Comparison of ENCODE assay signal across 23 cellular contexts in the genomic region with DNA sequence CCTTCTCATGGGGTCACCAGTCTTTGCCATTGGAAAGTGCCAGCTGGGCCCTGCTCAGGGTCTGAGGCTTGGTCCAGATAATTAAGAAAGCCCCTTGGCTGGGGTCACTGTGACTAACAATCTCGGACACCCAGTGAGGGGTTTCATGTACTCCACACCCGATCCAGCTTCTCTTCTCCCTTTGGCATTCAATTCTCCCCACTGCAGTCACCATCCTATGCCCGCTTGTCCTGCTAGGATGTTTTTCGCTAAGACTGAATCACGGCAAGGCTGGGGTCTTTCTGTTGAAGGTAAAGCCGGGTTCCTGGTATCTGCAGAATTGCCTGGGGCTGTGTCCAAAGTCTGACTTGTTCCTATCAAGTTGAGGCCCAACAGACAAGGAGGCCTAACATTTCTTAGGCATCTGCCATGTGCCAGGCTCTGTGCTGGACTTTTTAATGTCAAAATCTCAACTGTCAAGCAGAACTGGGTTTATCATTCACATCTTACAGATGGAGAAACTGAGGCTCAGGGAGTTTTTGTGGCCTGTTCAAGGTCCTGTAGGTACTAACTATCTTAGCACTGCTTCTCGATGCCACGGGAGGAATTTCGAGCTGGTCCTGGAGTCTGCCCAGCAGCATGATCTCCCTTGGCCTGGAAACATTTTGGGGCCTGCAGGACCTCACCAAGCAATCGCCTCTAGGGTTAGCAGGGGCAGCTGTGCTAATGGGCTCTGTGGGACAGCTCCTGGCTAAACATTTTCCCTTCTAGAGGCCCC.
"Had no signal": no experiment of that assay in that cellular context is flagged by ENCODE, and none has a peak within 500 bp of the region (broad histone marks: within the 10 kb centered on the region; RNA-seq: fewer than 3 reads in every experiment).

No MANE protein-coding gene starts in this region.

- DNase-seq: effector CD8-positive, alpha-beta T cell; foreskin keratinocyte; hypothalamus; immature natural killer cell; mucosa of descending colon; naive B cell; stimulated activated CD4-positive, alpha-beta T cell treated with anti-CD3 and anti-CD28 coated beads, Interleukin-12 subunit alpha, Interleukin-12 subunit beta, amount 100 ng/mL, for 4 hours; stimulated activated CD4-positive, alpha-beta T cell treated with anti-CD3 and anti-CD28 coated beads, Interleukin-1b, Interleukin-23, amount 100 ng/mL, for 48 hours; stimulated activated CD4-positive, alpha-beta T cell treated with anti-CD3 and anti-CD28 coated beads, Interleukin-4, amount 100 ng/mL, for 24 hours; stimulated activated naive CD4-positive, alpha-beta T cell treated with Interleukin-2 at 50 U/mL for 16 hours; stomach; thyroid gland; uterus had no signal

- H3K27me3 Mint-ChIP-seq: dendritic cell treated with granulocyte-macrophage colony-stimulating factor and Interleukin-4, amounts not matched to agents 40 ng/mL and 50 ng/mL, for 4 days; type B pancreatic cell had no signal

- H3K27ac Mint-ChIP-seq: dendritic cell treated with granulocyte-macrophage colony-stimulating factor and Interleukin-4, amounts not matched to agents 40 ng/mL and 50 ng/mL, for 4 days; endodermal cell; immature natural killer cell; memory B cell; mesothelial cell of epicardium; naive B cell; natural killer cell treated with Interleukin-12 subunit alpha and Interleukin-12 subunit beta and Interleukin-15 and Interleukin-18, amount 100 ng/mL, for 72 hours; stimulated activated effector memory CD8-positive, alpha-beta T cell treated with anti-CD3 and anti-CD28 coated beads, Interleukin-12 subunit alpha, Interleukin-12 subunit beta, amount 100 ng/mL, for 72 hours; type B pancreatic cell had no signal

- H3K9me3 Mint-ChIP-seq: dendritic cell treated with granulocyte-macrophage colony-stimulating factor and Interleukin-4, amounts not matched to agents 40 ng/mL and 50 ng/mL, for 4 days; memory B cell; natural killer cell treated with Interleukin-12 subunit alpha and Interleukin-12 subunit beta and Interleukin-15 and Interleukin-18, amount 100 ng/mL, for 72 hours; neural crest cell; stimulated activated effector memory CD8-positive, alpha-beta T cell treated with anti-CD3 and anti-CD28 coated beads, Interleukin-12 subunit alpha, Interleukin-12 subunit beta, amount 100 ng/mL, for 72 hours; type B pancreatic cell had no signal

- H3K36me3 Mint-ChIP-seq: immature natural killer cell; memory B cell; mesothelial cell of epicardium; naive B cell; natural killer cell treated with Interleukin-12 subunit alpha and Interleukin-12 subunit beta and Interleukin-15 and Interleukin-18, amount 100 ng/mL, for 72 hours; stimulated activated effector memory CD8-positive, alpha-beta T cell treated with anti-CD3 and anti-CD28 coated beads, Interleukin-12 subunit alpha, Interleukin-12 subunit beta, amount 100 ng/mL, for 72 hours; type B pancreatic cell had no signal

- ATAC-seq: esophagus mucosa, foreskin keratinocyte, mucosa of descending colon, sciatic nerve had no signal

- H3K4me3 Mint-ChIP-seq: dendritic cell treated with granulocyte-macrophage colony-stimulating factor and Interleukin-4, amounts not matched to agents 40 ng/mL and 50 ng/mL, for 4 days; endodermal cell; immature natural killer cell; memory B cell; mesothelial cell of epicardium; naive B cell; natural killer cell treated with Interleukin-12 subunit alpha and Interleukin-12 subunit beta and Interleukin-15 and Interleukin-18, amount 100 ng/mL, for 72 hours; neural crest cell; stimulated activated effector memory CD8-positive, alpha-beta T cell treated with anti-CD3 and anti-CD28 coated beads, Interleukin-12 subunit alpha, Interleukin-12 subunit beta, amount 100 ng/mL, for 72 hours; type B pancreatic cell had no signal

- H3K4me1 Mint-ChIP-seq: immature natural killer cell; naive B cell; neural crest cell; stimulated activated effector memory CD8-positive, alpha-beta T cell treated with anti-CD3 and anti-CD28 coated beads, Interleukin-12 subunit alpha, Interleukin-12 subunit beta, amount 100 ng/mL, for 72 hours had no signal
